ENCODE assay signal across 8 cellular contexts in the genomic region with DNA sequence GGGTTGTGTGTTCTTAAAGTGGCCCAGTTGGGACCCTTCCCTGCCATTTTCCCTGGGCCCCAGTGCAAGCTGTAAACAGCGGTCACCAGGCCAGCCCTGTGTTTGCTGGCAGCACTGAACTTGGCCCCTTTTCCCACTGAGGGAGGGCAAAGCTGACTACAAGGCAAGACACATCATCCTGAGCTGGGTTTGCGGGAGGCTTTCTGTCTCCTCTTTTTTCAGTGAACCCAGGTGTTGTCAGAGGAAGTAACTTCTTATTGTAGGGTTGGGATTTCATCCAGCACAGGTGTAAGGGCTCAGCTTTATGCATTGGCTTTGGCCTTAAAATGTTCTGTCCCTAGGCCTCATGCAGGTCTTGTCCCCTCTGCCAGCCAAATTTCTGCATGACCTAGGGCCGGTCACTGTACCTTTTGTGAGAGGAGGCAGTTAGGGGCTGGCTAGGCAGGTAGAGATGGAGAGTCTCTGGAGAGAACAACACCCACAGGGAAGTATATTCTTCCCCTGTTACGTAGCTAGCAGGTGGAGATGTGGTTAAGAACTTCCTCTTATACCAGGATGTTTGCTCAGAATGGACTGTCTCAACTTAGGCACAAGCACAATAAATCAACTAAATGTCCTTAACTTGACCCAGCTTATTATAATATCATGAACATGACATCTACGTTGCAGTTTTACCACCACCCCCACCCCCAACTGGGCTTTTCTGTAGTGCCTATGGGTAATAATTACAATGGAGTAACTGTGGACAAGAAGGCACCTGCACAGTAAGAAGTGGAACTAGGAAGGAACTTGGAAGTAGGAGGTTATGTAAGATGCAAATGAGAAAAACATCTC.
DNase-seq lines count a peak whose midpoint lies in the region; ATAC-seq lines count a peak whose summit lies in the region.

No MANE protein-coding gene starts in this region.

- in situ Hi-C loops in GM23248 (cut with MboI) = no loop called here

- no peak overlapping the region for H3K4me3 ChIP-seq in GM23248
- no peak overlapping the region for H3K4me3 ChIP-seq in H7 (ENCODE audit: insufficient read depth, low read depth, low read length)

- DNase-seq in GF-D8 (lab: John Stamatoyannopoulos, UW) = peak; percentile 87
- no peak for DNase-seq in GM23248
- DNase-seq in DMS79 (lab: John Stamatoyannopoulos, UW) = no peak
- no peak for DNase-seq in activated naive CD4-positive, alpha-beta T cell (lab: John Stamatoyannopoulos, UW)
- DNase-seq in H7 = no peak

- no peak overlapping the region for H3K9ac ChIP-seq in GM23248

- no peaks in the 10 kb centered on the region for H4K20me1 ChIP-seq in GM23248 (ENCODE audit: insufficient read depth)

- no peaks in the 10 kb centered on the region for H3F3A ChIP-seq in GM23248 (ENCODE audit: insufficient read depth)

- H3K27ac Mint-ChIP-seq in dendritic cell treated with granulocyte-macrophage colony-stimulating factor and Interleukin-4, amounts not matched to agents 40 ng/mL and 50 ng/mL, for 4 days = peak overlapping the region; percentile 61

- H3K9me3 ChIP-seq in GM23248 (ENCODE audit: low read depth) = no peaks in the 10 kb centered on the region

- peaks cover 1% of the 10 kb centered on the region for H3K27me3 Mint-ChIP-seq in dendritic cell treated with granulocyte-macrophage colony-stimulating factor and Interleukin-4, amounts not matched to agents 40 ng/mL and 50 ng/mL, for 4 days

- no peaks in the 10 kb centered on the region for H3K79me2 ChIP-seq in GM23248 (ENCODE audit: insufficient read depth)

- H3K27me3 ChIP-seq in GM23248 (replicated peaks; ENCODE audit: insufficient read depth) (peaks cover 8% of the 10 kb centered on the region; the same call in 1 of the 2 replicates), H7 (ENCODE audit: control insufficient read depth, insufficient read depth, low read length) (no peaks in the 10 kb centered on the region; the same call in 1 of the 2 replicates)

- no peak overlapping the region for H3K27ac ChIP-seq in GM23248

- no peaks in the 10 kb centered on the region for H3K36me3 Mint-ChIP-seq in dendritic cell treated with granulocyte-macrophage colony-stimulating factor and Interleukin-4, amounts not matched to agents 40 ng/mL and 50 ng/mL, for 4 days (ENCODE audit: low read depth)

- no peak overlapping the region for H3K4me3 Mint-ChIP-seq in dendritic cell treated with granulocyte-macrophage colony-stimulating factor and Interleukin-4, amounts not matched to agents 40 ng/mL and 50 ng/mL, for 4 days

- peaks cover 7% of the 10 kb centered on the region for H3K9me3 Mint-ChIP-seq in dendritic cell treated with granulocyte-macrophage colony-stimulating factor and Interleukin-4, amounts not matched to agents 40 ng/mL and 50 ng/mL, for 4 days

- H3K4me1 Mint-ChIP-seq in dendritic cell treated with granulocyte-macrophage colony-stimulating factor and Interleukin-4, amounts not matched to agents 40 ng/mL and 50 ng/mL, for 4 days (ENCODE audit: low read depth) = peaks cover 70% of the 10 kb centered on the region

- H3K4me1 ChIP-seq in GM23248 (ENCODE audit: insufficient read depth) = no peaks in the 10 kb centered on the region

- H3K4me2 ChIP-seq in GM23248 (ENCODE audit: unreplicated experiment) = no peak overlapping the region

- 39 to 53% methylated on average over 5 of the region's 5 CpGs for WGBS in GM23248 (ENCODE audit: low coverage in 1 of 2, low lambda C conversion rate in 2 of 2, missing lambda C conversion rate in 2 of 2), 2 experiments

- intact Hi-C loops in dendritic cell treated with granulocyte-macrophage colony-stimulating factor and Interleukin-4, amounts not matched to agents 40 ng/mL and 50 ng/mL, for 4 days (cut with micrococcal nuclease) = loop anchor here (5.0 kb wide), 1 partner anchor 56 kb away; no protein-coding TSS in a partner anchor

- H3K9me2 ChIP-seq in GM23248 (ENCODE audit: insufficient read depth) = no peaks in the 10 kb centered on the region

- H2AFZ ChIP-seq in GM23248 = no peak overlapping the region

- H3K36me3 ChIP-seq in GM23248 (ENCODE audit: low read depth) (no peaks in the 10 kb centered on the region), H7 (replicated peaks; ENCODE audit: control insufficient read depth, insufficient read depth, low read length) (no peaks in the 10 kb centered on the region)

- ATAC-seq in GM21381 (IDR thresholded peaks at IDR 0.05; ENCODE audit: unreplicated experiment) (peak; percentile 82), HG03558 (IDR thresholded peaks at IDR 0.05; ENCODE audit: extremely low read depth, unreplicated experiment) (peak; percentile 96)
